In the genomic region with DNA sequence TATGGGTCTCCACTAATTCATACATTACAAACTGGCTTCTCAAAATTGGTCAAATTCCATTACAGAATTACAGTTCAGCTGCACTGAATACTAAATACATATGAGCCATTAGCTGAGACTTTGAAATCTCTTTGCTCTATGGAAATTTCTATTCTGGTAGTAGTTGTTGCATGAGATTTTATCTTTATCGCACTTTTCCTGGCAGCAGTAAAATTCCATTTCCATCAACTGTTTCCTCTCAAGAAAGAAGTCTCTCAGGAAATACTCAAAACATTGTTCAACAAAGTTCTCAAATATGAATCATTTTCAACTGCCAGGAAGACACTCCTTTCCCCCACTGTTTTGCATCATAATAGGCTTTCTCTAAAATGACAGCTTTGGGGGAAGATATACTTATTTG, we compare ENCODE assay signal across 1 cellular context.
TF ChIP-seq lines count a peak whose summit lies in the region.

No MANE protein-coding gene starts in this region.

TF ChIP-seq in HCT116, 20 proteins besides CTCF, POLR2A, EP300 and RAD21 (continued from another document):
- TF ChIP-seq, protein P1, sequence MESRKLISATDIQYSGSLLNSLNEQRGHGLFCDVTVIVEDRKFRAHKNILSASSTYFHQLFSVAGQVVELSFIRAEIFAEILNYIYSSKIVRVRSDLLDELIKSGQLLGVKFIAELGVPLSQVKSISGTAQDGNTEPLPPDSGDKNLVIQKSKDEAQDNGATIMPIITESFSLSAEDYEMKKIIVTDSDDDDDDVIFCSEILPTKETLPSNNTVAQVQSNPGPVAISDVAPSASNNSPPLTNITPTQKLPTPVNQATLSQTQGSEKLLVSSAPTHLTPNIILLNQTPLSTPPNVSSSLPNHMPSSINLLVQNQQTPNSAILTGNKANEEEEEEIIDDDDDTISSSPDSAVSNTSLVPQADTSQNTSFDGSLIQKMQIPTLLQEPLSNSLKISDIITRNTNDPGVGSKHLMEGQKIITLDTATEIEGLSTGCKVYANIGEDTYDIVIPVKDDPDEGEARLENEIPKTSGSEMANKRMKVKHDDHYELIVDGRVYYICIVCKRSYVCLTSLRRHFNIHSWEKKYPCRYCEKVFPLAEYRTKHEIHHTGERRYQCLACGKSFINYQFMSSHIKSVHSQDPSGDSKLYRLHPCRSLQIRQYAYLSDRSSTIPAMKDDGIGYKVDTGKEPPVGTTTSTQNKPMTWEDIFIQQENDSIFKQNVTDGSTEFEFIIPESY (IDR thresholded peaks at IDR 0.05; ENCODE audit: extremely low read depth, insufficient replicate concordance, low read length), result no peak
- TF ChIP-seq SIN3A (IDR thresholded peaks at IDR 0.05; ENCODE audit: low read depth), result no peak
